1 cellular context compared by ENCODE assay signal in genomic region chr7:143882611-143883078, GRCh38.
TF ChIP-seq lines count a peak whose summit lies in the region.

No MANE protein-coding gene starts in this region.

TF ChIP-seq in HepG2, 621 proteins besides CTCF, POLR2A, EP300 and RAD21 (continued from another document and continues in another):
- TF ChIP-seq ZNF704 (CRISPR knock-in tag; IDR thresholded peaks at IDR 0.05; ENCODE audit: borderline replicate concordance) (no peak), SAP130 (CRISPR knock-in tag; IDR thresholded peaks at IDR 0.05; ENCODE audit: low read depth) (peak; percentile 9; the same call in 1 of the 2 replicates), MLX (CRISPR knock-in tag; IDR thresholded peaks at IDR 0.05) (0 out of 2 replicates have a peak, but pooled peaks have one; percentile 3), IRF2 (CRISPR knock-in tag; IDR thresholded peaks at IDR 0.05) (no peak), ZFP1 (CRISPR knock-in tag; IDR thresholded peaks at IDR 0.05) (no peak), ZNF670 (CRISPR knock-in tag; IDR thresholded peaks at IDR 0.05; ENCODE audit: borderline replicate concordance) (0 out of 2 replicates have a peak, but pooled peaks have one; percentile 5), SOX5 (CRISPR knock-in tag; IDR thresholded peaks at IDR 0.05; ENCODE audit: borderline replicate concordance) (no peak), SETDB1 (CRISPR knock-in tag; IDR thresholded peaks at IDR 0.05; ENCODE audit: borderline replicate concordance) (no peak), ZNF792 (CRISPR knock-in tag; IDR thresholded peaks at IDR 0.05) (no peak), IKZF4 (CRISPR knock-in tag; IDR thresholded peaks at IDR 0.05; ENCODE audit: borderline replicate concordance, low read depth, not compliant biosample characterization) (no peak), KLF15 (CRISPR knock-in tag; IDR thresholded peaks at IDR 0.05; ENCODE audit: borderline replicate concordance) (no peak), ESRRA (CRISPR knock-in tag; IDR thresholded peaks at IDR 0.05; ENCODE audit: low read depth) (no peak), EED (CRISPR knock-in tag; IDR thresholded peaks at IDR 0.05) (no peak), MXI1 (IDR thresholded peaks at IDR 0.05; ENCODE audit: borderline replicate concordance, low read depth, low read length) (no peak; the same call in 2 of the 3 replicates), UBTF (CRISPR knock-in tag; IDR thresholded peaks at IDR 0.05) (peak; percentile 2; the same call in 1 of the 2 replicates), ZNF543 (CRISPR knock-in tag; IDR thresholded peaks at IDR 0.05) (no peak), RBFOX2 (IDR thresholded peaks at IDR 0.05; ENCODE audit: low read depth, low read length) (peak; percentile 81), GABPA (IDR thresholded peaks at IDR 0.05; ENCODE audit: low read depth, low read length) (no peak), GABPA (CRISPR knock-in tag; IDR thresholded peaks at IDR 0.05; ENCODE audit: low read depth) (peak; percentile 40; the same call in 1 of the 2 replicates), ZNF674 (CRISPR knock-in tag; IDR thresholded peaks at IDR 0.05; ENCODE audit: low read depth) (no peak), GATAD2A (CRISPR knock-in tag; IDR thresholded peaks at IDR 0.05) (no peak), ZBTB26 (CRISPR knock-in tag; IDR thresholded peaks at IDR 0.05; ENCODE audit: borderline replicate concordance) (peak; percentile 18; the same call in 1 of the 2 replicates), YEATS2 (CRISPR knock-in tag; IDR thresholded peaks at IDR 0.05; ENCODE audit: borderline replicate concordance) (no peak), ZNF710 (CRISPR knock-in tag; IDR thresholded peaks at IDR 0.05; ENCODE audit: borderline replicate concordance) (0 out of 2 replicates have a peak, but pooled peaks have one; percentile 33), ZNF235 (CRISPR knock-in tag; IDR thresholded peaks at IDR 0.05; ENCODE audit: borderline replicate concordance) (peak; percentile 40; the same call in 1 of the 2 replicates), MXD1 (CRISPR knock-in tag; IDR thresholded peaks at IDR 0.05) (0 out of 2 replicates have a peak, but pooled peaks have one; percentile 35), ZNF180 (CRISPR knock-in tag; IDR thresholded peaks at IDR 0.05; ENCODE audit: borderline replicate concordance, low read depth) (no peak), ZNF138 (CRISPR knock-in tag; IDR thresholded peaks at IDR 0.05; ENCODE audit: low read depth) (no peak), ZC3H4 (CRISPR knock-in tag; IDR thresholded peaks at IDR 0.05; ENCODE audit: borderline replicate concordance) (0 out of 2 replicates have a peak, but pooled peaks have one; percentile 55), ZNF687 (CRISPR knock-in tag; IDR thresholded peaks at IDR 0.05) (peak; percentile 58), ZFY (CRISPR knock-in tag; IDR thresholded peaks at IDR 0.05) (peak; percentile 11; the same call in 1 of the 2 replicates), U2AF1 (optimal IDR thresholded peaks at IDR 0.05; ENCODE audit: low read depth, low read length) (no peak), ZNF350 (CRISPR knock-in tag; IDR thresholded peaks at IDR 0.05; ENCODE audit: borderline replicate concordance, low read depth) (no peak), KAT8 (CRISPR knock-in tag; IDR thresholded peaks at IDR 0.05) (no peak; the same call in 1 of the 2 replicates), SMAD3 (CRISPR knock-in tag; IDR thresholded peaks at IDR 0.05) (no peak), ZNF136 (CRISPR knock-in tag; IDR thresholded peaks at IDR 0.05; ENCODE audit: low read depth) (no peak), ZNF552 (CRISPR knock-in tag; IDR thresholded peaks at IDR 0.05; ENCODE audit: borderline replicate concordance) (no peak), XRCC5 (optimal IDR thresholded peaks at IDR 0.05; ENCODE audit: low read length) (peak; percentile 58), ZFP91 (CRISPR knock-in tag; IDR thresholded peaks at IDR 0.05; ENCODE audit: borderline replicate concordance) (0 out of 2 replicates have a peak, but pooled peaks have one; percentile 19), MTA3 (CRISPR knock-in tag; IDR thresholded peaks at IDR 0.05) (no peak), TFAP4 (IDR thresholded peaks at IDR 0.05; ENCODE audit: borderline replicate concordance, low read depth) (no peak), HNRNPLL (IDR thresholded peaks at IDR 0.05; ENCODE audit: low read depth, low read length, poor library complexity, severe bottlenecking) (peak; percentile 22), ZNF563 (CRISPR knock-in tag; IDR thresholded peaks at IDR 0.05) (0 out of 2 replicates have a peak, but pooled peaks have one; percentile 27), MAX (IDR thresholded peaks at IDR 0.05) (peak; percentile 6; the same call in 1 of the 2 replicates), ZNF768 (CRISPR knock-in tag; IDR thresholded peaks at IDR 0.05) (no peak), SOX13 (IDR thresholded peaks at IDR 0.05) (no peak), SOX13 (CRISPR knock-in tag; conservative IDR thresholded peaks at IDR 0.05 in 1 of 2, IDR thresholded peaks at IDR 0.05 in 1 of 2) (peak in 1 of 2 experiments; percentile 21; a peak in 1 of 4 replicates), ZBTB37 (CRISPR knock-in tag; IDR thresholded peaks at IDR 0.05) (peak; percentile 53; the same call in 1 of the 2 replicates)
